ENCODE assay signal across 8 cellular contexts in the genomic region with DNA sequence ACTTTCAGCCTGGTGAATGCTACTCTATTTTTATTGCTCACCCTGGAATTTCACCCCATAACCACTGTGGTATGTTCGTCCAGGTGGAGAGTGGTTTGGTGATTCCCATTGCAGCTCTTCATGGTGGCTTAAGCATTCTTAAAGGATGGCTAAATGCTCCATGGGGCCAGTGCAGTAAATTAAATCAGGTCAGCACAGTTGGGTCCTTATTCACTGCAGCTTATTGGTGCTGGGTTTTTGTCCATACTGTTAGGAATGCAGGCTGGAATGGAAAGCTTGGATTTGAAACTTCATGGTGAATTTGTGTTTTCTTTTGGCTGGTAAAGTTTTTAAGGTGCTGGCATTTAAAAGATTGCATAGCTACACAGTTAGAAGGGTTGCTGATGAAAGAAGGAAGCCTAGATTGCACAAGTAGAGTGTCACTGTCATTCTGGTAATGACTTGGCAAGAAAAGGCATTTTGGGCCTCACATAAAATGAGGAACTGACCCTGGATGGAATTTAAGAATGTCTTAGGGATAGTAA. TPM values are rescaled to one million over a fixed set of nuclear protein-coding genes. Genes with fewer than 3 reads are reported as not detected.
A peak's percentile ranks its signal among the peaks of the same experiment; 100 is the strongest.
DNase-seq lines count a peak whose midpoint lies in the region; ATAC-seq and TF ChIP-seq lines count a peak whose summit lies in the region.

No MANE protein-coding gene starts in this region.

- H3K27ac ChIP-seq in foreskin keratinocyte = no peak overlapping the region
- no peak overlapping the region for H3K27ac ChIP-seq in MM.1S (ENCODE audit: low read length)

- H3K79me2 ChIP-seq in MM.1S (ENCODE audit: low read length) = no peaks in the 10 kb centered on the region

- peaks cover 8% of the 10 kb centered on the region for H3K9me3 Mint-ChIP-seq in mesothelial cell of epicardium

- H3K27me3 Mint-ChIP-seq in mesothelial cell of epicardium (ENCODE audit: low read depth) = no peaks in the 10 kb centered on the region

- H3K4me2 ChIP-seq in MM.1S (ENCODE audit: low read depth, low read length) = no peak overlapping the region

- H3K36me3 ChIP-seq in MM.1S (replicated peaks; ENCODE audit: insufficient read depth, low read length) = no peaks in the 10 kb centered on the region

- no peaks in the 10 kb centered on the region for H4K20me1 ChIP-seq in MM.1S (ENCODE audit: insufficient read depth, low read length)

- no peak overlapping the region for H2AFZ ChIP-seq in MM.1S (ENCODE audit: low read length)

- no peaks in the 10 kb centered on the region for H3K9me3 ChIP-seq in MM.1S (replicated peaks; ENCODE audit: insufficient read depth, low read length)

- H3K36me3 Mint-ChIP-seq in mesothelial cell of epicardium = peaks cover 12% of the 10 kb centered on the region

- H3K4me3 Mint-ChIP-seq in mesothelial cell of epicardium = no peak overlapping the region

- no peaks in the 10 kb centered on the region for H3K9me2 ChIP-seq in MM.1S (replicated peaks; ENCODE audit: insufficient read depth, low read length)

- H3K9ac ChIP-seq in MM.1S (ENCODE audit: low read length) = no peak overlapping the region

- DNase-seq in NOMO-1 treated with dmso at 0.1 percent for 144 hours (lab: John Stamatoyannopoulos, UW; ENCODE audit: unreplicated experiment) (peak; percentile 60), foreskin keratinocyte (peak; percentile 32 to 69), mesothelial cell of epicardium (ENCODE audit: low spot score in 2 of 2, unreplicated experiment in 2 of 2) (no peak), COR-L47 (lab: John Stamatoyannopoulos, UW) (no peak), MM.1S (no peak)
- DNase-seq in activated effector memory CD4-positive, alpha-beta T cell treated with anti-CD3 and anti-CD28 coated beads, Interleukin-2, amount 50 U/mL, for 16 hours = no peak

- H3K27ac Mint-ChIP-seq in mesothelial cell of epicardium = no peak overlapping the region

- peaks cover 38% of the 10 kb centered on the region for H3K4me1 Mint-ChIP-seq in mesothelial cell of epicardium

- no peak for TF ChIP-seq CTCF in foreskin keratinocyte (conservative IDR thresholded peaks at IDR 0.05)
- no peak for TF ChIP-seq CTCF in mesothelial cell of epicardium (IDR thresholded peaks at IDR 0.05; ENCODE audit: unreplicated experiment)
- TF ChIP-seq CTCF in MM.1S (IDR thresholded peaks at IDR 0.05; ENCODE audit: low read length) = no peak

- H3F3A ChIP-seq in MM.1S (ENCODE audit: insufficient read depth, low read length) = no peaks in the 10 kb centered on the region

- no peak overlapping the region for H3K4me3 ChIP-seq in MM.1S (ENCODE audit: low read length)

- peak; percentile 95 for ATAC-seq in GM18499 (IDR thresholded peaks at IDR 0.05; ENCODE audit: insufficient read depth, unreplicated experiment)
- peak; percentile 95 for ATAC-seq in HG02610 (IDR thresholded peaks at IDR 0.05; ENCODE audit: unreplicated experiment)
- peak; percentile 33 for ATAC-seq in foreskin keratinocyte

- no peaks in the 10 kb centered on the region for H3K4me1 ChIP-seq in foreskin keratinocyte
- H3K4me1 ChIP-seq in MM.1S (ENCODE audit: low read length) = no peaks in the 10 kb centered on the region

- H3K27me3 ChIP-seq in foreskin keratinocyte = no peaks in the 10 kb centered on the region
- no peaks in the 10 kb centered on the region for H3K27me3 ChIP-seq in MM.1S (replicated peaks; ENCODE audit: insufficient read depth, low read length)

RNA-seq across cellular contexts. Expression of a gene that starts 39.4 kb away (rescaled TPM):
- 14.0 and 15.1 TPM in 2 replicates for total RNA-seq in foreskin keratinocyte
- polyA plus RNA-seq in foreskin keratinocyte = 3.2 and 4.0 TPM in 2 replicates
- 55.8 to 63.6 TPM (median 56.6 TPM) in 3 replicates for total RNA-seq in mesothelial cell of epicardium

Comparison
In these comparisons a context has a peak if more than half of its experiments do, and no peak if none do; other contexts are left out.
1. ATAC-seq: peak in every context shown above with its lines; median percentile 95 in GM18499; 95 in HG02610; 33 in foreskin keratinocyte.
2. DNase-seq: peak in NOMO-1 treated with dmso at 0.1 percent for 144 hours (single experiment) and foreskin keratinocyte (2 of 2); none in mesothelial cell of epicardium (0 of 2), COR-L47 (single experiment), MM.1S (single experiment) and activated effector memory CD4-positive, alpha-beta T cell treated with anti-CD3 and anti-CD28 coated beads, Interleukin-2, amount 50 U/mL, for 16 hours (single experiment).